Comparison of ENCODE assay signal across 24 cellular contexts in genomic region chr6:119171442-119171841, GRCh38.
DNase-seq lines count a peak whose midpoint lies in the region; ATAC-seq, FAIRE-seq and TF ChIP-seq lines count a peak whose summit lies in the region.
"Had no signal": no experiment of that assay in that cellular context is flagged by ENCODE, and none has a peak within 500 bp of the region (broad histone marks: within the 10 kb centered on the region; RNA-seq: fewer than 3 reads in every experiment).

No MANE protein-coding gene starts in this region.

- no peaks in the 10 kb centered on the region for H3K4me1 Mint-ChIP-seq in activated T-helper 17 cell treated with anti-CD3 and anti-CD28 coated beads, Interleukin-2, amount 50 U/mL, for 72 hours
- peaks cover 9% of the 10 kb centered on the region for H3K4me1 Mint-ChIP-seq in activated CD8-positive, alpha-beta memory T cell treated with anti-CD3 and anti-CD28 coated beads, Interleukin-2, amount 10 ng/mL, durations not matched to agents 7 days and 5 days
- H3K4me1 Mint-ChIP-seq: IgD-negative memory B cell had no signal

- H3K36me3 Mint-ChIP-seq in activated T-helper 17 cell treated with anti-CD3 and anti-CD28 coated beads, Interleukin-2, amount 50 U/mL, for 72 hours (ENCODE audit: low read depth) = no peaks in the 10 kb centered on the region
- peaks cover 4% of the 10 kb centered on the region for H3K36me3 Mint-ChIP-seq in activated CD8-positive, alpha-beta memory T cell treated with anti-CD3 and anti-CD28 coated beads, Interleukin-2, amount 10 ng/mL, durations not matched to agents 7 days and 5 days
- H3K36me3 Mint-ChIP-seq: IgD-negative memory B cell had no signal

- CTCF ChIA-PET in K562 (lab: Yijun Ruan, JAX; ENCODE audit: low intra/inter-chr PET ratio) = no interaction called here
- CTCF ChIA-PET in activated CD8-positive, alpha-beta memory T cell treated with anti-CD3 and anti-CD28 coated beads, Interleukin-2, amount 10 ng/mL, durations not matched to agents 7 days and 5 days (lab: Charles Lee) = interaction anchor here (1.3 kb wide), 1 partner anchor 28 kb away, joined by 3 read pairs; no protein-coding TSS in a partner anchor

- H3K4me2 ChIP-seq in K562 (ENCODE audit: insufficient read depth, low read length) = no peak overlapping the region
- H3K4me2 ChIP-seq: PC-9 had no signal

- no peak for TF ChIP-seq POLR2A in K562 (conservative IDR thresholded peaks at IDR 0.05)

- H3K4me1 ChIP-seq in K562 (replicated peaks in 1 of 2; ENCODE audit: control insufficient read depth in 2 of 2, insufficient read depth in 2 of 2, low read length in 2 of 2) = peaks cover 0 to 24% of the 10 kb centered on the region in 2 experiments; a peak in 3 of 5 replicates
- H3K4me1 ChIP-seq: SJCRH30 had no signal

- TF ChIP-seq EP300 in K562 (IDR thresholded peaks at IDR 0.05; ENCODE audit: low read length) = no peak

- no peak overlapping the region for H3K9ac ChIP-seq in K562 (ENCODE audit: insufficient read depth in 1 of 2, low read depth in 2 of 2, low read length in 2 of 2)

- H3K4me3 ChIP-seq in K562 = no peak overlapping the region
- H3K4me3 ChIP-seq: MG63, PC-9, SJCRH30 had no signal

- no peaks in the 10 kb centered on the region for H3K9me3 ChIP-seq in K562 (replicated peaks; ENCODE audit: control insufficient read depth, insufficient read depth, low read depth, low read length)
- H3K9me3 ChIP-seq: BE2C, MG63, SJCRH30 had no signal

- intact Hi-C loops in K562 (cut with micrococcal nuclease) = loop anchor here (2.0 kb wide), 1 partner anchor 33 kb away; no protein-coding TSS in a partner anchor

- no peaks in the 10 kb centered on the region for H4K20me1 ChIP-seq in K562 (replicated peaks; ENCODE audit: control insufficient read depth, insufficient read depth, low read length)

- no peak overlapping the region for H3K27ac Mint-ChIP-seq in activated T-helper 17 cell treated with anti-CD3 and anti-CD28 coated beads, Interleukin-2, amount 50 U/mL, for 72 hours
- H3K27ac Mint-ChIP-seq in activated CD8-positive, alpha-beta memory T cell treated with anti-CD3 and anti-CD28 coated beads, Interleukin-2, amount 10 ng/mL, durations not matched to agents 7 days and 5 days = no peak overlapping the region
- H3K27ac Mint-ChIP-seq: CD4-positive, alpha-beta T cell; HFFc6; IgD-negative memory B cell; T-helper 17 cell had no signal

- ATAC-seq in GM19351 (IDR thresholded peaks at IDR 0.05; ENCODE audit: unreplicated experiment) = peak; percentile 63
- ATAC-seq in HG02852 (IDR thresholded peaks at IDR 0.05; ENCODE audit: unreplicated experiment) = peak; percentile 49
- ATAC-seq in K562 = no peak
- no peak for ATAC-seq in activated T-helper 17 cell treated with anti-CD3 and anti-CD28 coated beads, Interleukin-2, amount 50 U/mL, for 72 hours (replicated peaks)
- ATAC-seq in activated CD8-positive, alpha-beta memory T cell treated with anti-CD3 and anti-CD28 coated beads, Interleukin-2, amount 10 ng/mL, durations not matched to agents 7 days and 5 days = no peak
- ATAC-seq: T-helper 17 cell had no signal

- no peaks in the 10 kb centered on the region for H3K9me1 ChIP-seq in K562 (ENCODE audit: control insufficient read depth, insufficient read depth, low read length)

- DNase-seq in D721Med (ENCODE audit: insufficient read length, low spot score) (no peak), K562 (ENCODE audit: extremely low read depth in 1 of 4, low spot score in 3 of 4) (no peak), caudate nucleus (lab: John Stamatoyannopoulos, UW) (no peak)
- no peak for DNase-seq in activated CD8-positive, alpha-beta memory T cell treated with anti-CD3 and anti-CD28 coated beads, Interleukin-2, amount 10 ng/mL, durations not matched to agents 7 days and 5 days
- DNase-seq in activated CD4-positive, alpha-beta T cell treated with anti-CD3 and anti-CD28 coated beads, Interleukin-2, amount 50 U/mL, for 4 hours = no peak
- DNase-seq: BE2C; CD4-positive, alpha-beta T cell; DMS53; HFFc6; Kasumi-1; MG63; NCI-H1048; NCI-H1436; NCI-H2029; NCI-H2171; PC-9; SJCRH30; T-helper 17 cell had no signal

- H3K79me2 ChIP-seq in K562 (ENCODE audit: control insufficient read depth, insufficient read depth, low read length) = no peaks in the 10 kb centered on the region

- H3K27me3 Mint-ChIP-seq in activated T-helper 17 cell treated with anti-CD3 and anti-CD28 coated beads, Interleukin-2, amount 50 U/mL, for 72 hours = peaks cover 3% of the 10 kb centered on the region
- peaks cover 7% of the 10 kb centered on the region for H3K27me3 Mint-ChIP-seq in activated CD8-positive, alpha-beta memory T cell treated with anti-CD3 and anti-CD28 coated beads, Interleukin-2, amount 10 ng/mL, durations not matched to agents 7 days and 5 days

- peaks cover 4% of the 10 kb centered on the region; the same call in 1 of the 3 replicates for H3K36me3 ChIP-seq in K562 (ENCODE audit: control insufficient read depth, insufficient read depth, low read length)
- H3K36me3 ChIP-seq: BE2C, MG63, SJCRH30 had no signal

- no peak for TF ChIP-seq RAD21 in K562 (CRISPR knock-in tag; conservative IDR thresholded peaks at IDR 0.05 in 1 of 2, IDR thresholded peaks at IDR 0.05 in 1 of 2)

- FAIRE-seq in D721Med (lab: Jason Lieb, UNC) (peak; percentile 41), K562 (lab: Jason Lieb, UNC) (no peak)
- FAIRE-seq: A204.1, H54 had no signal

- in situ Hi-C loops in K562 (cut with MboI) = no loop called here

- H3K4me3 Mint-ChIP-seq in activated T-helper 17 cell treated with anti-CD3 and anti-CD28 coated beads, Interleukin-2, amount 50 U/mL, for 72 hours = no peak overlapping the region
- H3K4me3 Mint-ChIP-seq in activated CD8-positive, alpha-beta memory T cell treated with anti-CD3 and anti-CD28 coated beads, Interleukin-2, amount 10 ng/mL, durations not matched to agents 7 days and 5 days = no peak overlapping the region
- H3K4me3 Mint-ChIP-seq: CD4-positive, alpha-beta T cell; HFFc6; IgD-negative memory B cell; T-helper 17 cell had no signal

- H2AFZ ChIP-seq in K562 (ENCODE audit: low read depth, low read length) = no peak overlapping the region
- H2AFZ ChIP-seq: PC-9 had no signal

- no peaks in the 10 kb centered on the region for H3K27me3 ChIP-seq in K562 (ENCODE audit: control insufficient read depth in 2 of 2, insufficient read depth in 2 of 2, low read length in 2 of 2)
- H3K27me3 ChIP-seq: BE2C, MG63, SJCRH30 had no signal

- H3K9me3 Mint-ChIP-seq in activated T-helper 17 cell treated with anti-CD3 and anti-CD28 coated beads, Interleukin-2, amount 50 U/mL, for 72 hours = no peaks in the 10 kb centered on the region
- H3K9me3 Mint-ChIP-seq in activated CD8-positive, alpha-beta memory T cell treated with anti-CD3 and anti-CD28 coated beads, Interleukin-2, amount 10 ng/mL, durations not matched to agents 7 days and 5 days (ENCODE audit: low read depth) = no peaks in the 10 kb centered on the region
- H3K9me3 Mint-ChIP-seq: CD4-positive, alpha-beta T cell; HFFc6 had no signal

- H3K27ac ChIP-seq in K562 (ENCODE audit: extremely low read depth, low read depth, low read length) (no peak overlapping the region), caudate nucleus (ENCODE audit: low read depth, low read length) (no peak overlapping the region)
- H3K27ac ChIP-seq: PC-9, SJCRH30 had no signal

- POLR2A ChIA-PET in K562 (lab: Yijun Ruan, JAX) = interaction anchor here (1.0 to 1.9 kb wide), 2 partner anchors 10 kb away, joined by 3 to 6 read pairs; no protein-coding TSS in a partner anchor

- BruUV-seq in K562 (replicated peaks; lab: Mats Ljungman, UMichigan) = no TSS peak

- 13% methylated on average over 1 of the region's 1 CpG for WGBS in K562 (ENCODE audit: insufficient coverage, low coverage, missing lambda C conversion rate)

- TF ChIP-seq CTCF in D721Med (IDR thresholded peaks at IDR 0.05; ENCODE audit: insufficient read depth, missing control alignments) (no peak), K562 (IDR thresholded peaks at IDR 0.05 in 2 of 3, conservative IDR thresholded peaks at IDR 0.05 in 1 of 3; ENCODE audit: insufficient read depth in 2 of 3, low read depth in 1 of 3, low read length in 3 of 3) (no peak)

TF ChIP-seq in K562, 482 proteins besides CTCF, POLR2A, EP300 and RAD21:
- TF ChIP-seq RBM17 (IDR thresholded peaks at IDR 0.05; ENCODE audit: borderline replicate concordance, low read depth, low read length) (no peak), ATF3 (IDR thresholded peaks at IDR 0.05) (peak; percentile 17; the same call in 1 of the 2 replicates), ATF3 (CRISPR knock-in tag; conservative IDR thresholded peaks at IDR 0.05) (no peak)

Comparison
In these comparisons a context has a peak if more than half of its experiments do, and no peak if none do; other contexts are left out.
1. ATAC-seq: peak in GM19351 (single experiment) and HG02852 (single experiment); none in K562 (single experiment), activated T-helper 17 cell treated with anti-CD3 and anti-CD28 coated beads, Interleukin-2, amount 50 U/mL, for 72 hours (single experiment) and activated CD8-positive, alpha-beta memory T cell treated with anti-CD3 and anti-CD28 coated beads, Interleukin-2, amount 10 ng/mL, durations not matched to agents 7 days and 5 days (single experiment).